Comparison of ENCODE assay signal across 10 cellular contexts in genomic region chr11:76524919-76525318, GRCh38.
DNase-seq lines count a peak whose midpoint lies in the region; ATAC-seq and TF ChIP-seq lines count a peak whose summit lies in the region.
"Had no signal": no experiment of that assay in that cellular context is flagged by ENCODE, and none has a peak within 500 bp of the region (broad histone marks: within the 10 kb centered on the region; RNA-seq: fewer than 3 reads in every experiment).

No MANE protein-coding gene starts in this region.

- ATAC-seq in thoracic aorta (ENCODE audit: insufficient number of reproducible peaks, low FRiP score, low read depth) (no peak), HG03196 (IDR thresholded peaks at IDR 0.05; ENCODE audit: unreplicated experiment) (no peak)

- H3K9me3 ChIP-seq in PC-9 (ENCODE audit: insufficient read depth, low read depth): no peaks in the 10 kb centered on the region
- H3K9me3 ChIP-seq in thoracic aorta: no peaks in the 10 kb centered on the region
- H3K9me3 ChIP-seq in SJCRH30 (replicated peaks): no peaks in the 10 kb centered on the region
- H3K9me3 ChIP-seq: upper lobe of left lung had no signal

- H3K27me3 ChIP-seq in PC-9 (ENCODE audit: insufficient read depth, low read depth): no peaks in the 10 kb centered on the region
- no peaks in the 10 kb centered on the region for H3K27me3 ChIP-seq in thoracic aorta (replicated peaks; ENCODE audit: insufficient read depth)
- no peaks in the 10 kb centered on the region for H3K27me3 ChIP-seq in SJCRH30
- H3K27me3 ChIP-seq: brain microvascular endothelial cell, upper lobe of left lung had no signal

- 0 out of 2 replicates have a peak, but pooled peaks cover 3% of the 10 kb centered on the region for H3F3A ChIP-seq in PC-9 (ENCODE audit: insufficient read depth, low read depth)

- no peaks in the 10 kb centered on the region for H3K79me2 ChIP-seq in PC-9 (ENCODE audit: low read depth)

- H3K27ac ChIP-seq in PC-9 (no peak overlapping the region), thoracic aorta (no peak overlapping the region), SJCRH30 (no peak overlapping the region)
- H3K27ac ChIP-seq: brain microvascular endothelial cell, upper lobe of left lung had no signal

- no peak overlapping the region for H2AFZ ChIP-seq in PC-9

- TF ChIP-seq CTCF in PC-9 (conservative IDR thresholded peaks at IDR 0.05): no peak
- no peak for TF ChIP-seq CTCF in fibroblast of the aortic adventitia (IDR thresholded peaks at IDR 0.05; ENCODE audit: insufficient read depth, low read length)
- no peak for TF ChIP-seq CTCF in thoracic aorta (IDR thresholded peaks at IDR 0.05)

- CTCF ChIA-PET in PC-9 (lab: Charles Lee): interaction anchor here (0.5 to 1.2 kb wide), 2 partner anchors 52 to 632 kb away, joined by 3 to 7 read pairs; no protein-coding TSS in a partner anchor

- intact Hi-C loops in PC-9 (cut with micrococcal nuclease; ENCODE audit: unreplicated experiment): no loop called here

- no TSS peak for BruUV-seq in PC-9 (replicated peaks; lab: Mats Ljungman, UMichigan)

- no peak overlapping the region for H3K4me3 ChIP-seq in PC-9
- no peak overlapping the region for H3K4me3 ChIP-seq in fibroblast of the aortic adventitia (ENCODE audit: low read depth, low read length)
- no peak overlapping the region for H3K4me3 ChIP-seq in thoracic aorta
- H3K4me3 ChIP-seq in SJCRH30: no peak overlapping the region
- H3K4me3 ChIP-seq: upper lobe of left lung had no signal

- POLR2A ChIA-PET in PC-9 (lab: Charles Lee; ENCODE audit: unreplicated experiment): interaction anchor here (0.6 kb wide), 2 partner anchors 88 to 94 kb away, joined by 6 to 15 read pairs; no protein-coding TSS in a partner anchor

- H3K36me3 ChIP-seq in PC-9 (ENCODE audit: low read depth): no peaks in the 10 kb centered on the region
- peaks cover 4% of the 10 kb centered on the region for H3K36me3 ChIP-seq in thoracic aorta
- peaks cover 38% of the 10 kb centered on the region for H3K36me3 ChIP-seq in SJCRH30

- H3K4me2 ChIP-seq in PC-9: no peak overlapping the region

- H3K4me1 ChIP-seq in PC-9 (replicated peaks; ENCODE audit: insufficient read depth) (no peaks in the 10 kb centered on the region; the same call in 1 of the 2 replicates), thoracic aorta (ENCODE audit: control insufficient read depth in 1 of 2, low read depth in 2 of 2) (peaks cover 5 to 12% of the 10 kb centered on the region in 2 donors), SJCRH30 (peaks cover 15% of the 10 kb centered on the region)

- no peaks in the 10 kb centered on the region for H4K20me1 ChIP-seq in PC-9 (ENCODE audit: insufficient read depth)

- H3K9me2 ChIP-seq in PC-9 (ENCODE audit: insufficient read depth): 0 out of 2 replicates have a peak, but pooled peaks cover 3% of the 10 kb centered on the region

- DNase-seq in NCI-H1105 treated with DMSO at 0.1 percent for 48 hours (lab: John Stamatoyannopoulos, UW): peak; percentile 14
- DNase-seq in NCI-H1105 (lab: John Stamatoyannopoulos, UW): no peak
- DNase-seq in PC-9: peak; percentile 7 to 50
- DNase-seq in fibroblast of the aortic adventitia (ENCODE audit: low read depth): peak; percentile 91
- DNase-seq in thoracic aorta (ENCODE audit: low spot score): peak; percentile 15
- no peak for DNase-seq in medulla oblongata (ENCODE audit: extremely low spot score)
- no peak for DNase-seq in SJCRH30

Comparison
In these comparisons a context has a peak if more than half of its experiments do, and no peak if none do; other contexts are left out.
1. DNase-seq: peak in NCI-H1105 treated with DMSO at 0.1 percent for 48 hours (single experiment), PC-9 (2 of 2), fibroblast of the aortic adventitia (single experiment) and thoracic aorta (single experiment); none in NCI-H1105 (single experiment), medulla oblongata (single experiment) and SJCRH30 (0 of 2).